Comparison of ENCODE assay signal across 22 cellular contexts in genomic region chr14:39592390-39592789, GRCh38.
"Had no signal": no experiment of that assay in that cellular context is flagged by ENCODE, and none has a peak within 500 bp of the region (broad histone marks: within the 10 kb centered on the region; RNA-seq: fewer than 3 reads in every experiment).

No MANE protein-coding gene starts in this region.

- DNase-seq: hypothalamus; immature natural killer cell; left ventricle myocardium inferior; midbrain; mucosa of descending colon; naive thymus-derived CD4-positive, alpha-beta T cell; nucleus accumbens; stimulated activated CD4-positive, alpha-beta T cell treated with anti-CD3 and anti-CD28 coated beads, Interleukin-12 subunit alpha, Interleukin-12 subunit beta, amount 100 ng/mL, for 4 hours; stimulated activated CD4-positive, alpha-beta T cell treated with anti-CD3 and anti-CD28 coated beads, Interleukin-15, amount 100 ng/mL, for 24 hours; stimulated activated CD4-positive, alpha-beta T cell treated with anti-CD3 and anti-CD28 coated beads, Interleukin-2, amount 100 ng/mL, for 24 hours; stimulated activated CD4-positive, alpha-beta T cell treated with anti-CD3 and anti-CD28 coated beads, Interleukin-4, amount 100 ng/mL, for 1 hour; stimulated activated naive B cell treated with anti-CD40 and anti-IgM and Interleukin-4, amounts not matched to agents 10 μg/mL and 1 μg/mL and 100 μg/mL, for 72 hours; stimulated activated naive CD8-positive, alpha-beta T cell treated with anti-CD3 and anti-CD28 coated beads, Interleukin-15, Interleukin-2, amounts not matched to agents 100 U/mL and 50 U/mL, for 24 hours; substantia nigra; uterus had no signal

- H3K27ac ChIP-seq: left ventricle myocardium inferior, right atrium auricular region, skin epidermis, tibial nerve, uterus had no signal

- H3K27me3 ChIP-seq: right atrium auricular region, tibial nerve, uterus had no signal

- H3K9me3 ChIP-seq: right atrium auricular region, uterus had no signal

- FAIRE-seq: islet of Langerhans had no signal

- H3K36me3 ChIP-seq: left ventricle myocardium inferior, right atrium auricular region, tibial nerve, uterus had no signal

- H3K4me1 ChIP-seq: left ventricle myocardium inferior, right atrium auricular region, tibial nerve, uterus had no signal

- H3K4me3 ChIP-seq: left ventricle myocardium inferior, lung, mucosa of descending colon, right atrium auricular region, skin epidermis, tibial nerve, uterus had no signal

- ATAC-seq: mucosa of descending colon; naive thymus-derived CD4-positive, alpha-beta T cell; natural killer cell treated with Interleukin-12 subunit alpha and Interleukin-12 subunit beta and Interleukin-15 and Interleukin-18, amount 100 ng/mL, for 72 hours; sciatic nerve; stimulated activated naive B cell treated with anti-CD40 and anti-IgM and Interleukin-4, amounts not matched to agents 10 μg/mL and 1 μg/mL and 100 μg/mL, for 72 hours; stimulated activated naive CD8-positive, alpha-beta T cell treated with anti-CD3 and anti-CD28 coated beads, Interleukin-15, Interleukin-2, amounts not matched to agents 100 U/mL and 50 U/mL, for 24 hours had no signal
